In genomic region chr3:119911748-119912147, GRCh38 we compare ENCODE assay signal across 14 cellular contexts.
A peak's percentile ranks its signal among the peaks of the same experiment; 100 is the strongest.
DNase-seq lines count a peak whose midpoint lies in the region; ATAC-seq and TF ChIP-seq lines count a peak whose summit lies in the region.
"Had no signal": no experiment of that assay in that cellular context is flagged by ENCODE, and none has a peak within 500 bp of the region (broad histone marks: within the 10 kb centered on the region; RNA-seq: fewer than 3 reads in every experiment).

No MANE protein-coding gene starts in this region.

- peaks cover 27% of the 10 kb centered on the region for H3K4me1 Mint-ChIP-seq in activated CD4-positive, alpha-beta T cell treated with anti-CD3 and anti-CD28 coated beads for 36 hours
- peaks cover 13% of the 10 kb centered on the region for H3K4me1 Mint-ChIP-seq in T-helper 17 cell
- H3K4me1 Mint-ChIP-seq in immature natural killer cell: peaks cover 23 to 49% of the 10 kb centered on the region in 2 donors

- POLR2A ChIA-PET in activated CD4-positive, alpha-beta T cell treated with anti-CD3 and anti-CD28 coated beads for 36 hours (lab: Charles Lee): interaction anchor here (0.6 to 1.5 kb wide), 3 partner anchors 27 to 432 kb away, joined by 3 to 13 read pairs (median 3); no protein-coding TSS in a partner anchor

- H3K9me3 ChIP-seq in T-helper 17 cell (ENCODE audit: control insufficient read depth, low read length, poor library complexity, severe bottlenecking): no peaks in the 10 kb centered on the region

- CTCF ChIA-PET in activated CD4-positive, alpha-beta T cell treated with anti-CD3 and anti-CD28 coated beads for 36 hours (lab: Charles Lee): interaction anchor here (1.3 kb wide), 1 partner anchor 20 kb away, joined by 4 read pairs; no protein-coding TSS in a partner anchor

- intact Hi-C loops in activated CD4-positive, alpha-beta T cell treated with anti-CD3 and anti-CD28 coated beads for 36 hours (cut with DNase I, micrococcal nuclease): loop anchor here (1.0 to 10.0 kb wide), 7 partner anchors 15 to 433 kb away; partner anchors contain the start of genes GSK3B (in 1 of the 2) and LRRC58 (in 1 of the 2)

- peak overlapping the region; percentile 44 for H3K4me3 Mint-ChIP-seq in activated CD4-positive, alpha-beta T cell treated with anti-CD3 and anti-CD28 coated beads for 36 hours
- H3K4me3 Mint-ChIP-seq in T-helper 17 cell (peak overlapping the region; percentile 56), immature natural killer cell (peak overlapping the region in 1 of 5 donors; percentile 22)

- no peak for TF ChIP-seq CTCF in omental fat pad (IDR thresholded peaks at IDR 0.05)

- no peaks in the 10 kb centered on the region for H3K27me3 Mint-ChIP-seq in activated CD4-positive, alpha-beta T cell treated with anti-CD3 and anti-CD28 coated beads for 36 hours
- H3K27me3 Mint-ChIP-seq in T-helper 17 cell: no peaks in the 10 kb centered on the region
- peaks cover 0 to 3% (median 0%) of the 10 kb centered on the region in 3 donors for H3K27me3 Mint-ChIP-seq in immature natural killer cell (ENCODE audit: low read depth in 3 of 3)

- no peaks in the 10 kb centered on the region for H3K9me3 Mint-ChIP-seq in activated CD4-positive, alpha-beta T cell treated with anti-CD3 and anti-CD28 coated beads for 36 hours (ENCODE audit: low read depth)
- no peaks in the 10 kb centered on the region for H3K9me3 Mint-ChIP-seq in immature natural killer cell

- H3K36me3 Mint-ChIP-seq in activated CD4-positive, alpha-beta T cell treated with anti-CD3 and anti-CD28 coated beads for 36 hours (ENCODE audit: low read depth): peaks cover 35% of the 10 kb centered on the region
- H3K36me3 Mint-ChIP-seq in T-helper 17 cell (ENCODE audit: low read depth) (peaks cover 13% of the 10 kb centered on the region), immature natural killer cell (peaks cover 19 to 31% (median 24%) of the 10 kb centered on the region in 3 donors)

- ATAC-seq in activated CD4-positive, alpha-beta T cell treated with anti-CD3 and anti-CD28 coated beads for 36 hours: peak; percentile 80
- ATAC-seq in GM19468 (IDR thresholded peaks at IDR 0.05; ENCODE audit: extremely low read depth, unreplicated experiment): peak; percentile 44
- ATAC-seq in T-helper 17 cell: peak; percentile 45
- ATAC-seq in GM18870 (IDR thresholded peaks at IDR 0.05; ENCODE audit: unreplicated experiment): no peak
- ATAC-seq in omental fat pad (ENCODE audit: low FRiP score): no peak

- peak; percentile 17 for DNase-seq in activated CD4-positive, alpha-beta T cell treated with anti-CD3 and anti-CD28 coated beads for 36 hours
- DNase-seq in activated CD4-positive, alpha-beta T cell treated with anti-CD3 and anti-CD28 coated beads, Interleukin-2, amount 50 U/mL, for 48 hours: no peak
- no peak for DNase-seq in T-helper 17 cell
- DNase-seq in immature natural killer cell: peak in 2 of 3 donors; percentile 5 to 9
- no peak for DNase-seq in omental fat pad (ENCODE audit: low spot score)
- DNase-seq in EL: no peak
- DNase-seq: 8988T; activated effector memory CD4-positive, alpha-beta T cell treated with Interleukin-2 at 50 U/mL for 16 hours; cerebellar nuclear complex; COR-L47; NCI-H1092; nucleus accumbens had no signal

- peak overlapping the region; percentile 90 for H3K27ac Mint-ChIP-seq in activated CD4-positive, alpha-beta T cell treated with anti-CD3 and anti-CD28 coated beads for 36 hours
- no peak overlapping the region for H3K27ac Mint-ChIP-seq in T-helper 17 cell
- peak overlapping the region in 3 of 6 donors; percentile 5 to 75 (median 65) for H3K27ac Mint-ChIP-seq in immature natural killer cell

Comparison
In these comparisons a context has a peak if more than half of its experiments do, and no peak if none do; other contexts are left out.
1. DNase-seq: peak in activated CD4-positive, alpha-beta T cell treated with anti-CD3 and anti-CD28 coated beads for 36 hours (single experiment) and immature natural killer cell (2 of 3); none in activated CD4-positive, alpha-beta T cell treated with anti-CD3 and anti-CD28 coated beads, Interleukin-2, amount 50 U/mL, for 48 hours (0 of 2), T-helper 17 cell (0 of 3), omental fat pad (single experiment) and EL (single experiment).
2. ATAC-seq: peak in activated CD4-positive, alpha-beta T cell treated with anti-CD3 and anti-CD28 coated beads for 36 hours (single experiment), GM19468 (single experiment) and T-helper 17 cell (single experiment); none in GM18870 (single experiment) and omental fat pad (single experiment).